1 cellular context compared by ENCODE assay signal in the genomic region with DNA sequence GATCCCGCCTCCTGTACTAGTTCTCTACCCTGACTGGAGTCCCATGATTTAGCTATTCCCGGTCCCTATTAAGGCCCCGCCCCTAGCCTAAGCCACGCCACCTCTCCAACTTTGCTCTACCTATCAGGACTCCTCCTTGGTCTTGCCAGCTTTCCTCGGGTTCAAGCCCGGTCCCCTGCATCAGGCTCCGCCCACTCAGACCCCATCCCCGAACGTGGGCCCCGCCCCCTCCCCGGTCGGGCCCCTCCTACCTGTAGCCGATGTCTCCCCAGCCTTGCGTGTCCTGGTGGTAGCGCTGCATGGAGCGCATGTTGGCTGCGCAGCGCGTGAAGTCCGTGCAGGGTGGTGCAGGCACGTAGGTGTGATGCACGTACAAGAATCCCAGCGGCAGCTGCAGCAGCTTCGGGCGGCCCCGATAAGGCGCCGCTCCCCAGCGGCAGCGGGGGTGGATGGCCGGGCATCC.
A peak's percentile ranks its signal among the peaks of the same experiment; 100 is the strongest.
TF ChIP-seq lines count a peak whose summit lies in the region.

No MANE protein-coding gene starts in this region.

TF ChIP-seq in K562, 482 proteins besides CTCF, POLR2A, EP300 and RAD21:
- TF ChIP-seq EGR1 (conservative IDR thresholded peaks at IDR 0.05) (peak; percentile 36; the same call in 1 of the 2 replicates), ZC3H11A (IDR thresholded peaks at IDR 0.05; ENCODE audit: low read depth, low read length) (no peak), KLF1 (tag; IDR thresholded peaks at IDR 0.05) (no peak)
- TF ChIP-seq, protein P1, sequence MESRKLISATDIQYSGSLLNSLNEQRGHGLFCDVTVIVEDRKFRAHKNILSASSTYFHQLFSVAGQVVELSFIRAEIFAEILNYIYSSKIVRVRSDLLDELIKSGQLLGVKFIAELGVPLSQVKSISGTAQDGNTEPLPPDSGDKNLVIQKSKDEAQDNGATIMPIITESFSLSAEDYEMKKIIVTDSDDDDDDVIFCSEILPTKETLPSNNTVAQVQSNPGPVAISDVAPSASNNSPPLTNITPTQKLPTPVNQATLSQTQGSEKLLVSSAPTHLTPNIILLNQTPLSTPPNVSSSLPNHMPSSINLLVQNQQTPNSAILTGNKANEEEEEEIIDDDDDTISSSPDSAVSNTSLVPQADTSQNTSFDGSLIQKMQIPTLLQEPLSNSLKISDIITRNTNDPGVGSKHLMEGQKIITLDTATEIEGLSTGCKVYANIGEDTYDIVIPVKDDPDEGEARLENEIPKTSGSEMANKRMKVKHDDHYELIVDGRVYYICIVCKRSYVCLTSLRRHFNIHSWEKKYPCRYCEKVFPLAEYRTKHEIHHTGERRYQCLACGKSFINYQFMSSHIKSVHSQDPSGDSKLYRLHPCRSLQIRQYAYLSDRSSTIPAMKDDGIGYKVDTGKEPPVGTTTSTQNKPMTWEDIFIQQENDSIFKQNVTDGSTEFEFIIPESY (CRISPR knock-in tag; IDR thresholded peaks at IDR 0.05), result peak; percentile 93
